ENCODE assay signal across 1 cellular context in the genomic region with DNA sequence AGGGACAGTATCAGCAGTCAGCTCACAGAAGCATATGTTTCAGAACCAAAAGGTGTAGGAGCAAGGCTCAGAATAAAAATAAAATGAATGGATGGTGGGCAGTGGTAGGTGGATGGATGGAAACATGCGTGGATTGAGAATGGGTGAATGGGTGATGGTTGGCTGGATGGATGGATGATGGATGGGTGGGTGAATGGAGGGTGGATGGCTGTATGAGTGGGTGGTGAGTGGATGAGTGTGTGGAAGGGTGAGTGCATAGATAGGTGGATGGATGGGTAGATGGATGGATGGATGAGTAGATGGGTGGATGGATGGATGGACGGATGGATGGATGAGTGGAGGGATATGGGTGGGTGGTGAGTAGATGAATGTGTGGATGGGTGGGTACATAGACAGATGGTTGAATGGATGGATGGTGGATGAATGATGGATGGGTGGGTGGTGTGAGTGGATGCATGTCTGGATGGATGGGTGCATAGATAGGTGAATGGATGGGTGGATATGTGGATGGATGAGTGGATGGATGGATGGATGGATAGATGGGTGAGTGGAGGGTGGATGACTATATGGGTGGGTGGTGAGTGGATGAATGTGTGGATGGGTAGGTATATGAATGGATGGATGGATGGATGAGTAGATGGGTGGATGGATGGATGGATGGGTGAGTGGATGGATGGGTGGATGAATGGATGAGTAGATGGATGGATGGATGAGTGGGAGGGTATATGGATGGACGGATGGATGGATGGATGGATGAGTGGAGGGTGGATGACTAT.
TF ChIP-seq lines count a peak whose summit lies in the region.

No MANE protein-coding gene starts in this region.

TF ChIP-seq in IMR-90, 13 proteins besides CTCF, POLR2A, EP300 and RAD21:
- TF ChIP-seq FOS (IDR thresholded peaks at IDR 0.05; ENCODE audit: low read depth, low read length) (no peak), MAZ (IDR thresholded peaks at IDR 0.05; ENCODE audit: borderline replicate concordance, low read depth, low read length) (no peak), MXI1 (IDR thresholded peaks at IDR 0.05; ENCODE audit: borderline replicate concordance, low read depth, low read length) (no peak), SMC3 (IDR thresholded peaks at IDR 0.05; ENCODE audit: low read depth, low read length) (no peak), NFE2L2 (IDR thresholded peaks at IDR 0.05; ENCODE audit: low read depth, low read length) (no peak), RFX5 (IDR thresholded peaks at IDR 0.05; ENCODE audit: low read depth, low read length) (no peak), RCOR1 (IDR thresholded peaks at IDR 0.05; ENCODE audit: insufficient replicate concordance, low read length) (no peak), CHD1 (IDR thresholded peaks at IDR 0.05; ENCODE audit: low read depth, low read length) (no peak), BHLHE40 (IDR thresholded peaks at IDR 0.05; ENCODE audit: low read depth, low read length) (no peak), CEBPB (IDR thresholded peaks at IDR 0.05; ENCODE audit: low read depth, low read length) (no peak), MAFK (IDR thresholded peaks at IDR 0.05; ENCODE audit: low read depth, low read length) (no peak)
- TF ChIP-seq, protein P1, sequence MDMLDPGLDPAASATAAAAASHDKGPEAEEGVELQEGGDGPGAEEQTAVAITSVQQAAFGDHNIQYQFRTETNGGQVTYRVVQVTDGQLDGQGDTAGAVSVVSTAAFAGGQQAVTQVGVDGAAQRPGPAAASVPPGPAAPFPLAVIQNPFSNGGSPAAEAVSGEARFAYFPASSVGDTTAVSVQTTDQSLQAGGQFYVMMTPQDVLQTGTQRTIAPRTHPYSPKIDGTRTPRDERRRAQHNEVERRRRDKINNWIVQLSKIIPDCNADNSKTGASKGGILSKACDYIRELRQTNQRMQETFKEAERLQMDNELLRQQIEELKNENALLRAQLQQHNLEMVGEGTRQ (IDR thresholded peaks at IDR 0.05; ENCODE audit: low read depth, low read length): no peak
- TF ChIP-seq, protein P2, sequence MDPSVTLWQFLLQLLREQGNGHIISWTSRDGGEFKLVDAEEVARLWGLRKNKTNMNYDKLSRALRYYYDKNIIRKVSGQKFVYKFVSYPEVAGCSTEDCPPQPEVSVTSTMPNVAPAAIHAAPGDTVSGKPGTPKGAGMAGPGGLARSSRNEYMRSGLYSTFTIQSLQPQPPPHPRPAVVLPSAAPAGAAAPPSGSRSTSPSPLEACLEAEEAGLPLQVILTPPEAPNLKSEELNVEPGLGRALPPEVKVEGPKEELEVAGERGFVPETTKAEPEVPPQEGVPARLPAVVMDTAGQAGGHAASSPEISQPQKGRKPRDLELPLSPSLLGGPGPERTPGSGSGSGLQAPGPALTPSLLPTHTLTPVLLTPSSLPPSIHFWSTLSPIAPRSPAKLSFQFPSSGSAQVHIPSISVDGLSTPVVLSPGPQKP (IDR thresholded peaks at IDR 0.05; ENCODE audit: borderline replicate concordance, low read depth, low read length): no peak
TF ChIP-seq in IMR-90: peak in this region for 0.
